8 cellular contexts compared by ENCODE assay signal in the genomic region with DNA sequence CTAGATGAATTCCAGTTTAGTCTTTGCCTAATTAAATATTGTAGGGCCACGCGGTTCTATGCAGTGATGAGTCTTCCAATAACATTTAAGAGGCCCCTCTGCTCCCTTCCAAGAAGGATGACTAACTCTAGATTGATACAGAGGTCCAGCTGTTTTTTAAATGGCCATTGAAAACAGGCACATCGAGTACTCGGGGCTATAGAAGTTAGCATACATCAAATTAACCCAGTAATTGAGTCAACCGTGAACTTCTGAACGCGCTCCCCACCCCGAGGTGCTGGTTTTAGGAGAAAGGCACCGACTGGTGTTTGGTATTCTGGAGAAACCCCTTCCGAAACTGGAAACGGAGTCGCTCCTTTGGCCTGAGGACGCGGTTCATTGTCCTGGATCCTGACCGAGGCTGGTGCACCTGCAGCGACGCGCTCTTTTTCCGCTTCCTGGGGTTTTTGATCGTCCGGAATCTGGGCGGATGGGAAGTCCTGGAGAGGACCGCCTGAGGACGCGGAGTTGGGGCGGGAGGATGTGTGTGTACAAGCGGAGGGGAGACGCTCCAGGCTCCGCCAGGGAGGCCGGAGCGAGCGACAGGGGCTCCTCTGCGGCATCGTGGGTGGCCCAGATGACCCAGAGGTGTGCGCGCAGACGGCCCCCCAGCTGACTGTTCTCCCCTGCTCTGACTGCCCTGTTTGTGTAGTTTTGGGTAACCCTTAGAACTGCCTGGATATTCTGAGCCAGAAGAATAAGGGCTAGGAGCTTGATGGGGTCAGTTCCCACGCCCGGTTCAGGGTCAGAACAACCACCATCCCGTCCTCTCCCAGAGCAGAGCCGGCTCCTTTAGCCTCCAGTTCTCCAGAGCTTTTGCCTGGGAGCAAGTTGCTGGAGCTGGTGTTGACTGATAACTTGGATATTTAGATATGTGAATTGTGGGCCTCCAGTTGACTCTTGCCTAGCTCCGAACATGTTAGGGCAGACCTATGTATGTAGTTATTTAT. TPM values are rescaled to one million over a fixed set of nuclear protein-coding genes. Genes with fewer than 3 reads are reported as not detected.
DNase-seq lines count a peak whose midpoint lies in the region; ATAC-seq, FAIRE-seq and TF ChIP-seq lines count a peak whose summit lies in the region.

No MANE protein-coding gene starts in this region.

- no peaks in the 10 kb centered on the region for H3K27me3 Mint-ChIP-seq in activated B cell treated with CpG ODN at 0.5 μM for 24 hours

- H3K9me2 ChIP-seq in Loucy (replicated peaks; ENCODE audit: low read depth, low read length) = no peaks in the 10 kb centered on the region

- CTCF ChIA-PET in activated B cell treated with CpG ODN at 0.5 μM for 24 hours (lab: Charles Lee) = interaction anchor here (1.1 to 3.0 kb wide), 3 partner anchors 16 to 83 kb away, joined by 5 to 14 read pairs (median 6); partner anchors contain the start of gene CCDC126

- peak overlapping the region; percentile 65 for H3K4me2 ChIP-seq in Loucy (ENCODE audit: low read depth, low read length, poor library complexity, severe bottlenecking)

- intact Hi-C loops in activated B cell treated with CpG ODN at 0.5 μM for 24 hours (cut with micrococcal nuclease) = loop anchor here (1.0 to 10.0 kb wide), 3 partner anchors 9 to 894 kb away; partner anchors contain the start of genes CCDC126 and PALS2

- H3K9me3 ChIP-seq in Loucy (ENCODE audit: insufficient read depth, low read depth, low read length) = no peaks in the 10 kb centered on the region

- peak; percentile 14 for DNase-seq in DMS114 treated with DMSO at 0.1 percent for 48 hours (lab: John Stamatoyannopoulos, UW; ENCODE audit: unreplicated experiment)
- DNase-seq in activated B cell treated with CpG ODN at 0.5 μM for 24 hours = peak; percentile 26
- DNase-seq in kidney glomerular epithelial cell (lab: John Stamatoyannopoulos, UW) = peak; percentile 46
- DNase-seq in stimulated activated CD4-positive, alpha-beta T cell treated with anti-CD3 and anti-CD28 coated beads, Interleukin-12 subunit alpha, Interleukin-12 subunit beta, amount 100 ng/mL, for 48 hours (ENCODE audit: low read depth in 2 of 3, low spot score in 1 of 3) = peak; percentile 23 to 45 (median 33)
- no peak for DNase-seq in D721Med (ENCODE audit: insufficient read length, low spot score)

- no peaks in the 10 kb centered on the region for H3K9me3 Mint-ChIP-seq in activated B cell treated with CpG ODN at 0.5 μM for 24 hours

- H3K36me3 Mint-ChIP-seq in activated B cell treated with CpG ODN at 0.5 μM for 24 hours (ENCODE audit: low read depth) = peaks cover 4% of the 10 kb centered on the region

- peaks cover 22% of the 10 kb centered on the region for H4K20me1 ChIP-seq in Loucy (ENCODE audit: insufficient read depth, low read length, poor library complexity, severe bottlenecking)

- H3K4me3 Mint-ChIP-seq in activated B cell treated with CpG ODN at 0.5 μM for 24 hours = peak overlapping the region; percentile 90

- no peaks in the 10 kb centered on the region for H3K27me3 ChIP-seq in Loucy (ENCODE audit: insufficient read depth, low read length, poor library complexity, severe bottlenecking)

- H3K36me3 ChIP-seq in Loucy (ENCODE audit: insufficient read depth, low read length) = no peaks in the 10 kb centered on the region

- H3K4me1 ChIP-seq in Loucy (ENCODE audit: insufficient read depth, low read length, poor library complexity, severe bottlenecking) = peaks cover 28% of the 10 kb centered on the region

- H3K4me3 ChIP-seq in Loucy (ENCODE audit: low read length, poor library complexity, severe bottlenecking) = peak overlapping the region; percentile 84

- peak; percentile 60 for ATAC-seq in GM21529 (IDR thresholded peaks at IDR 0.05; ENCODE audit: unreplicated experiment)
- ATAC-seq in activated B cell treated with CpG ODN at 0.5 μM for 24 hours (ENCODE audit: low read depth) = peak; percentile 22

- POLR2A ChIA-PET in activated B cell treated with CpG ODN at 0.5 μM for 24 hours (lab: Charles Lee) = interaction anchor here (0.6 to 1.9 kb wide), 5 partner anchors 18 to 855 kb away, joined by 3 to 9 read pairs (median 4); partner anchors contain the start of gene CCDC126

- peak overlapping the region; percentile 86 for H2AFZ ChIP-seq in Loucy (ENCODE audit: low read length)

- FAIRE-seq in D721Med (lab: Jason Lieb, UNC) = no peak

- H3K9ac ChIP-seq in Loucy (ENCODE audit: low read depth, low read length, poor library complexity, severe bottlenecking) = peak overlapping the region; percentile 95

- H3K27ac ChIP-seq in cingulate gyrus (ENCODE audit: low read depth, low read length) = peak overlapping the region; percentile 72

- H3F3A ChIP-seq in Loucy (ENCODE audit: low read depth) = no peaks in the 10 kb centered on the region

- H3K79me2 ChIP-seq in Loucy (ENCODE audit: insufficient read depth, low read length) = peaks cover 52% of the 10 kb centered on the region

- H3K4me1 Mint-ChIP-seq in activated B cell treated with CpG ODN at 0.5 μM for 24 hours = peaks cover 20% of the 10 kb centered on the region

- no peak for TF ChIP-seq CTCF in Loucy (conservative IDR thresholded peaks at IDR 0.05; ENCODE audit: low read length)
- no peak for TF ChIP-seq CTCF in activated B cell treated with CpG ODN at 0.5 μM for 24 hours (IDR thresholded peaks at IDR 0.05)
- no peak for TF ChIP-seq CTCF in D721Med (IDR thresholded peaks at IDR 0.05; ENCODE audit: insufficient read depth, missing control alignments)

- H3K27ac Mint-ChIP-seq in activated B cell treated with CpG ODN at 0.5 μM for 24 hours = peak overlapping the region; percentile 43

RNA-seq across cellular contexts. Expression of gene FAM221A, which starts 0.7 kb away (rescaled TPM):
- 6.5 and 8.3 TPM in 2 replicates for total RNA-seq in activated B cell treated with CpG ODN at 0.5 μM for 24 hours

RNA-seq across cellular contexts. Expression of gene STK31, which starts 29.3 kb away (rescaled TPM):
- total RNA-seq in activated B cell treated with CpG ODN at 0.5 μM for 24 hours = 0.76 and 1.0 TPM in 2 replicates
